In the genomic region with DNA sequence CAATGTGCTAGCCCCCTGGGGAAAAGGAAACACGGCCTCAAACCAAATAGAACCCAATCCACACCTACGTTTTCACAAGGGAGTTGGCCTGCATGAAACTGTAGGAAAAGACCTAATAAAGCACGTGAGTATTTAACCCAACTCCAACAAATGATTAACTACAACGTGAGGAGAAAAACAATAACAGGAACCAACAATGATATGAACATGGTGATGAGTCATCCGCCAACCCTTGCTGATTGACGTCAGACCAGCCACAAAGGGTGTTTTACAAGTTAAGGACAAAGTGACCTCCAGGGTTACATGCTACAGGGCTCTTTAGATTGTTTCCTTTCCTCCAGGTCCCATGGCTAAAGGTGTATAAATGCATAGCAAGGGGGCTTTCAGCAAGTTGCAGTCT, we compare ENCODE assay signal across 8 cellular contexts.
DNase-seq lines count a peak whose midpoint lies in the region; ATAC-seq, FAIRE-seq and TF ChIP-seq lines count a peak whose summit lies in the region.

No MANE protein-coding gene starts in this region.

- no peaks in the 10 kb centered on the region for H3K9me3 ChIP-seq in cardiac muscle cell (ENCODE audit: low read depth)
- peaks cover 9% of the 10 kb centered on the region; the same call in 1 of the 2 replicates for H3K9me3 ChIP-seq in HUES6 (ENCODE audit: control insufficient read depth, insufficient read depth, low read depth, low read length)
- peaks cover 0 to 11% (median 0%) of the 10 kb centered on the region in 11 donors for H3K9me3 ChIP-seq in heart right ventricle
- no peaks in the 10 kb centered on the region for H3K9me3 ChIP-seq in small intestine (ENCODE audit: control insufficient read depth, low read depth)

- no peaks in the 10 kb centered on the region for H3K36me3 ChIP-seq in cardiac muscle cell
- H3K36me3 ChIP-seq in HUES6 (ENCODE audit: control insufficient read depth, insufficient read depth, low read length) = no peaks in the 10 kb centered on the region
- H3K36me3 ChIP-seq in heart right ventricle = no peaks in the 10 kb centered on the region
- H3K36me3 ChIP-seq in small intestine (ENCODE audit: control insufficient read depth in 2 of 2, insufficient read depth in 2 of 2, low read length in 2 of 2) = no peaks in the 10 kb centered on the region

- peaks cover 20% of the 10 kb centered on the region for H3K4me1 Mint-ChIP-seq in activated T-helper 17 cell treated with anti-CD3 and anti-CD28 coated beads, Interleukin-2, amount 50 U/mL, for 72 hours

- no peak overlapping the region for H3K9ac ChIP-seq in HUES6 (ENCODE audit: low read length)

- H3K27me3 Mint-ChIP-seq in activated T-helper 17 cell treated with anti-CD3 and anti-CD28 coated beads, Interleukin-2, amount 50 U/mL, for 72 hours = no peaks in the 10 kb centered on the region

- TF ChIP-seq CTCF in cardiac muscle cell (IDR thresholded peaks at IDR 0.05; ENCODE audit: low read depth, low read length) (no peak), heart right ventricle (IDR thresholded peaks at IDR 0.05) (no peak)

- peak; percentile 65 for FAIRE-seq in small intestine (lab: Jason Lieb, UNC)

- peaks cover 1% of the 10 kb centered on the region for H3K9me3 Mint-ChIP-seq in activated T-helper 17 cell treated with anti-CD3 and anti-CD28 coated beads, Interleukin-2, amount 50 U/mL, for 72 hours

- H3K27ac Mint-ChIP-seq in activated T-helper 17 cell treated with anti-CD3 and anti-CD28 coated beads, Interleukin-2, amount 50 U/mL, for 72 hours = peak overlapping the region; percentile 83

- peak; percentile 95 for ATAC-seq in activated T-helper 17 cell treated with anti-CD3 and anti-CD28 coated beads, Interleukin-2, amount 50 U/mL, for 72 hours (replicated peaks)
- ATAC-seq in heart right ventricle = peak; percentile 42 to 94 (median 86)
- no peak for ATAC-seq in HG03039 (IDR thresholded peaks at IDR 0.05; ENCODE audit: unreplicated experiment)

- H3K27me3 ChIP-seq in cardiac muscle cell (no peaks in the 10 kb centered on the region), HUES6 (ENCODE audit: control insufficient read depth, insufficient read depth, low read length) (no peaks in the 10 kb centered on the region), heart right ventricle (no peaks in the 10 kb centered on the region), small intestine (ENCODE audit: control insufficient read depth in 2 of 2, insufficient read depth in 2 of 2, low read length in 2 of 2) (no peaks in the 10 kb centered on the region)

- intact Hi-C loops in cardiac septum (cut with DNase I) = no loop called here
- intact Hi-C loops in heart right ventricle (cut with DNase I) = no loop called here

- peak; percentile 5 to 96 for DNase-seq in cardiac muscle cell (ENCODE audit: low read depth in 1 of 2, low spot score in 1 of 2)
- DNase-seq in cardiac septum (ENCODE audit: low spot score) = no peak
- DNase-seq in heart right ventricle = peak in 1 of 2 donors; percentile 61
- peak; percentile 96 for DNase-seq in small intestine
- no peak for DNase-seq in NCI-H748 (lab: John Stamatoyannopoulos, UW; ENCODE audit: unreplicated experiment)

- H3K4me3 ChIP-seq in cardiac muscle cell (no peak overlapping the region), HUES6 (ENCODE audit: low read depth, low read length) (no peak overlapping the region), heart right ventricle (no peak overlapping the region), small intestine (ENCODE audit: low read depth in 1 of 2, low read length in 2 of 2) (no peak overlapping the region)

- peak overlapping the region; percentile 73 for H3K4me3 Mint-ChIP-seq in activated T-helper 17 cell treated with anti-CD3 and anti-CD28 coated beads, Interleukin-2, amount 50 U/mL, for 72 hours

- H3K27ac ChIP-seq in cardiac muscle cell (no peak overlapping the region), HUES6 (ENCODE audit: low read depth, low read length) (0 out of 2 replicates have a peak overlapping the region, but pooled peaks have one; percentile 4), heart right ventricle (peak overlapping the region in 7 of 10 donors; percentile 20 to 60 (median 48)), small intestine (ENCODE audit: low read depth in 1 of 2, low read length in 1 of 2) (peak overlapping the region in 1 of 2 donors; percentile 77)

- WGBS in heart right ventricle, 2 donors = 41 to 45% methylated on average over 6 of the region's 6 CpGs
- WGBS in small intestine, 3 donors = 7 to 35% (median 17%) methylated on average over 6 of the region's 6 CpGs

- H3K4me1 ChIP-seq in cardiac muscle cell (ENCODE audit: low read depth) = peaks cover 5% of the 10 kb centered on the region
- H3K4me1 ChIP-seq in HUES6 (ENCODE audit: control insufficient read depth, insufficient read depth, low read length) = peaks cover 14% of the 10 kb centered on the region
- peaks cover 0 to 22% (median 10%) of the 10 kb centered on the region in 9 donors for H3K4me1 ChIP-seq in heart right ventricle
- H3K4me1 ChIP-seq in small intestine (ENCODE audit: control insufficient read depth in 2 of 2, insufficient read depth in 1 of 2, low read depth in 1 of 2, low read length in 1 of 2) = peaks cover 0 to 14% of the 10 kb centered on the region in 2 donors

- H3K36me3 Mint-ChIP-seq in activated T-helper 17 cell treated with anti-CD3 and anti-CD28 coated beads, Interleukin-2, amount 50 U/mL, for 72 hours (ENCODE audit: low read depth) = no peaks in the 10 kb centered on the region

Comparison
In these comparisons a context has a peak if more than half of its experiments do, and no peak if none do; other contexts are left out.
1. DNase-seq: peak in cardiac muscle cell (2 of 2) and small intestine (single experiment); none in cardiac septum (single experiment) and NCI-H748 (single experiment).